Comparison of ENCODE assay signal across 8 cellular contexts in genomic region chr17:81859906-81860755, GRCh38. TPM values are rescaled to one million over a fixed set of nuclear protein-coding genes. Genes with fewer than 3 reads are reported as not detected.
DNase-seq lines count a peak whose midpoint lies in the region; ATAC-seq and TF ChIP-seq lines count a peak whose summit lies in the region.

Gene P4HB, minus strand, starts transcription at chr17:81860535. Its CDS starts 64 bp downstream, at chr17:81860471.

- peak; percentile 7 for ATAC-seq in GM19035 (IDR thresholded peaks at IDR 0.05; ENCODE audit: unreplicated experiment)
- no peak for ATAC-seq in HG02938 (IDR thresholded peaks at IDR 0.05; ENCODE audit: unreplicated experiment)

- peak within 1 kb of the TSS; percentile 75 for H3K4me3 ChIP-seq in Jurkat, Clone E6-1 (ENCODE audit: low read length)
- peak within 1 kb of the TSS; percentile 89 for H3K4me3 ChIP-seq in astrocyte of the cerebellum (ENCODE audit: low read depth, low read length)

- no peak for TF ChIP-seq CTCF in astrocyte of the cerebellum (IDR thresholded peaks at IDR 0.05; ENCODE audit: low read depth, low read length, missing control alignments)

- in situ Hi-C loops in astrocyte of the cerebellum (cut with HindIII; ENCODE audit: low sequenced_read_pairs) = no loop called here

- DNase-seq in A172 (ENCODE audit: low spot score) (no peak), astrocyte of the cerebellum (ENCODE audit: low read depth) (no peak), iris pigment epithelial cell (ENCODE audit: low read depth) (peak; percentile 17), retina (no peak)
- DNase-seq in Jurkat, Clone E6-1 (ENCODE audit: low read depth, low spot score) = no peak
- DNase-seq in stimulated activated CD8-positive, alpha-beta memory T cell treated with anti-CD3 and anti-CD28 coated beads, Interleukin-12 subunit alpha, Interleukin-12 subunit beta, amount 100 ng/mL, for 4 hours (ENCODE audit: low read depth) = peak; percentile 96

RNA-seq across cellular contexts. Expression of gene P4HB, which starts in this region (rescaled TPM):
- 1,091 and 1,235 TPM in 2 replicates for total RNA-seq in A172 (2014; rRNA removed; shearing (Covaris generic))
- 267 TPM for polyA plus RNA-seq in Jurkat, Clone E6-1 (2012; ENCODE audit: insufficient read depth, insufficient read length)

Comparison
In these comparisons a context has a peak if more than half of its experiments do, and no peak if none do; other contexts are left out.
1. DNase-seq: peak in iris pigment epithelial cell (single experiment) and stimulated activated CD8-positive, alpha-beta memory T cell treated with anti-CD3 and anti-CD28 coated beads, Interleukin-12 subunit alpha, Interleukin-12 subunit beta, amount 100 ng/mL, for 4 hours (single experiment); none in A172 (single experiment), Jurkat, Clone E6-1 (single experiment), astrocyte of the cerebellum (single experiment) and retina (single experiment).